Comparison of ENCODE assay signal across 8 cellular contexts in the genomic region with DNA sequence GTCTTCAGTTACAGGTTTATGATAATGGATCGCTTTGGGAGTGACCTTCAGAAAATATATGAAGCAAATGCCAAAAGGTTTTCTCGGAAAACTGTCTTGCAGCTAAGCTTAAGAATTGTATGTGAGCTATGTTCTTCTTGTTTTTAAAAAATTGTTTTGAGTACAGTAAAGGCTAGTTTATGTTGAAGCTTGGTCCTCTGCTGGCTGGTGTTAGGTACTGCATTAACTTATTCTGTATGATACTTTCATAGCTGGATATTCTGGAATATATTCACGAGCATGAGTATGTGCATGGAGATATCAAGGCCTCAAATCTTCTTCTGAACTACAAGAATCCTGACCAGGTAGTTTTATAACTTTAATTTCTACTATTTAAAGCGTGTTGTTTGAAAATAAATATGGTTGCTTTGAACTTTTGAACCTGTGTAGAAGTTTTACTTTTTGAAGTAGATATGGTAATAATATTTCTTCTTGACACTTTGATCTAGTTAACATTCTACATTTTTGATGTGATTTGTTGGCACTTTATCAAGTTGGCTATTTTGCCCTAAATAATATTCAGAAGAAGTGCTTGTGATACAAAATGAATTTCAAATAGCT. TPM values are rescaled to one million over a fixed set of nuclear protein-coding genes. Genes with fewer than 3 reads are reported as not detected.
DNase-seq lines count a peak whose midpoint lies in the region; ATAC-seq and TF ChIP-seq lines count a peak whose summit lies in the region.

No MANE protein-coding gene starts in this region.

- no peak overlapping the region for H3K9ac ChIP-seq in parathyroid adenoma

- no peaks in the 10 kb centered on the region for H3K9me3 Mint-ChIP-seq in activated CD4-positive, alpha-beta memory T cell treated with anti-CD3 and anti-CD28 coated beads, Interleukin-2, amount 10 ng/mL, durations not matched to agents 7 days and 5 days

- H3K4me3 ChIP-seq in epithelial cell of esophagus (ENCODE audit: low read length) (no peak overlapping the region), parathyroid adenoma (ENCODE audit: low read depth, low read length) (no peak overlapping the region)

- no peak overlapping the region for H3K4me2 ChIP-seq in parathyroid adenoma (ENCODE audit: low read length)

- POLR2A ChIA-PET in activated CD4-positive, alpha-beta memory T cell treated with anti-CD3 and anti-CD28 coated beads, Interleukin-2, amount 10 ng/mL, durations not matched to agents 7 days and 5 days (lab: Charles Lee), result interaction anchor here (1.1 to 4.2 kb wide), 2 partner anchors 51 to 56 kb away, joined by 4 to 24 read pairs; partner anchors contain the start of gene VRK1

- H3K9me3 ChIP-seq in parathyroid adenoma (ENCODE audit: control insufficient read depth, low read length), result no peaks in the 10 kb centered on the region

- no peaks in the 10 kb centered on the region for H3K36me3 ChIP-seq in parathyroid adenoma (ENCODE audit: control insufficient read depth, insufficient read depth, low read length)

- H3K27ac Mint-ChIP-seq in activated CD4-positive, alpha-beta memory T cell treated with anti-CD3 and anti-CD28 coated beads, Interleukin-2, amount 10 ng/mL, durations not matched to agents 7 days and 5 days, result no peak overlapping the region

- CTCF ChIA-PET in activated CD4-positive, alpha-beta memory T cell treated with anti-CD3 and anti-CD28 coated beads, Interleukin-2, amount 10 ng/mL, durations not matched to agents 7 days and 5 days (lab: Charles Lee), result interaction anchor here (1.1 to 2.8 kb wide), 12 partner anchors 9 to 154 kb away, joined by 3 to 9 read pairs (median 4); partner anchors contain the start of gene VRK1

- H3K27me3 ChIP-seq in parathyroid adenoma (ENCODE audit: control insufficient read depth, insufficient read depth, low read length), result no peaks in the 10 kb centered on the region

- DNase-seq in AG20443 (ENCODE audit: low spot score) (peak; percentile 17), RKO (ENCODE audit: low spot score) (peak; percentile 78), epithelial cell of esophagus (ENCODE audit: low read depth) (peak; percentile 61)
- DNase-seq in activated CD4-positive, alpha-beta memory T cell treated with anti-CD3 and anti-CD28 coated beads, Interleukin-2, amount 10 ng/mL, durations not matched to agents 7 days and 5 days, result no peak

- H2AFZ ChIP-seq in parathyroid adenoma, result no peak overlapping the region

- TF ChIP-seq CTCF in GM12872 (IDR thresholded peaks at IDR 0.05; ENCODE audit: insufficient read depth, low read depth, low read length), result peak; percentile 75
- peak; percentile 78 for TF ChIP-seq CTCF in epithelial cell of esophagus (IDR thresholded peaks at IDR 0.05; ENCODE audit: insufficient read depth, low read depth, low read length, missing control alignments)
- TF ChIP-seq CTCF in parathyroid adenoma (IDR thresholded peaks at IDR 0.05), result peak; percentile 65

- ATAC-seq in HG03439 (IDR thresholded peaks at IDR 0.05; ENCODE audit: unreplicated experiment), result peak; percentile 65
- no peak for ATAC-seq in GM18511 (IDR thresholded peaks at IDR 0.05; ENCODE audit: unreplicated experiment)

- H3K27ac ChIP-seq in parathyroid adenoma, result no peak overlapping the region

- no peaks in the 10 kb centered on the region for H3K27me3 Mint-ChIP-seq in activated CD4-positive, alpha-beta memory T cell treated with anti-CD3 and anti-CD28 coated beads, Interleukin-2, amount 10 ng/mL, durations not matched to agents 7 days and 5 days

- no peaks in the 10 kb centered on the region for H3K4me1 ChIP-seq in parathyroid adenoma

- H3K36me3 Mint-ChIP-seq in activated CD4-positive, alpha-beta memory T cell treated with anti-CD3 and anti-CD28 coated beads, Interleukin-2, amount 10 ng/mL, durations not matched to agents 7 days and 5 days (ENCODE audit: low read depth), result peaks cover 33% of the 10 kb centered on the region

- peaks cover 17% of the 10 kb centered on the region for H3K4me1 Mint-ChIP-seq in activated CD4-positive, alpha-beta memory T cell treated with anti-CD3 and anti-CD28 coated beads, Interleukin-2, amount 10 ng/mL, durations not matched to agents 7 days and 5 days

- H3K4me3 Mint-ChIP-seq in activated CD4-positive, alpha-beta memory T cell treated with anti-CD3 and anti-CD28 coated beads, Interleukin-2, amount 10 ng/mL, durations not matched to agents 7 days and 5 days, result no peak overlapping the region

- H3K79me2 ChIP-seq in parathyroid adenoma, result no peaks in the 10 kb centered on the region

RNA-seq across cellular contexts. Expression of gene VRK1, which starts 55.7 kb away (rescaled TPM):
- total RNA-seq in activated CD4-positive, alpha-beta memory T cell treated with anti-CD3 and anti-CD28 coated beads, Interleukin-2, amount 10 ng/mL, durations not matched to agents 7 days and 5 days, result 10 to 100 TPM; 62.0 to 64.1 TPM
